9 cellular contexts compared by ENCODE assay signal in the genomic region with DNA sequence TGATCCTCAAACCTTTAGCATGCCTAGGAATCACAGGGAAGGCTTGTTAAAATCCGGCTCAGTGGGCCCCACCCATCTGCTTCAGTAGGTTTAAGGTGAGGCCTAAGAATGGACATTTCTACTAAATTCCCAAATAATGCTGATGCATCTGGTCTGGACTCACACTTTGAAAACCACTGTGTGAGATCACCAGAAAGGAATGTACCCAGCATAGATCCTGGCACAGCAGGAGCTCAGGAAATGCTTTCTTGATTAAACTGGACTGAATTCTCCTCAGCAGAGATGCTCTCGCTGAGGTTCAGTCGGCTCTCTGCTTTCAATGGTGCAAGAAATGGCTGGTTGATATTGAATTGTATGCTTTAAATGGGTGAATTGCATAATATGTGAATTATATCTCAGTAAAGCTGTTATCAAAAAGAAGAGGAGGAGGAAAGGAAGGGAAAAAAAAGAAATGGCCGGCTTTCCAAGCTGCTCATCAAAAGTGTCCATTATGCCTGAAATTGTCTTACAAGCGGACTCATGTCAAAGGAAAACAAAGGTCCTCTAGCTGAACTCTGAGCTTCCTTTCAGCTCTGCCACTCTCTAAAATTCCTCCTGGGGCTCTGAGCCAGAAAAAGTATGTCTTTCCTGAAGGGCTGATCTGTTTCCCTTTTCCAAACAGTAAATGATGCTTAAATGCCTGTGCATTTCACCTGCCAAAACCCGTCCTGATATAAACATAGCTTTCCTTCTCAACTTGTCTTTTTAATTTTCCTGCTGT.
DNase-seq lines count a peak whose midpoint lies in the region; ATAC-seq and TF ChIP-seq lines count a peak whose summit lies in the region.
"Had no signal": no experiment of that assay in that cellular context is flagged by ENCODE, and none has a peak within 500 bp of the region (broad histone marks: within the 10 kb centered on the region; RNA-seq: fewer than 3 reads in every experiment).

No MANE protein-coding gene starts in this region.

- TF ChIP-seq CTCF in lower lobe of right lung (IDR thresholded peaks at IDR 0.05): no peak
- TF ChIP-seq CTCF in natural killer cell (IDR thresholded peaks at IDR 0.05): no peak

- intact Hi-C loops in lower lobe of right lung (cut with DNase I): no loop called here
- intact Hi-C loops in natural killer cell (cut with micrococcal nuclease): no loop called here

- peaks cover 34 to 49% of the 10 kb centered on the region in 2 donors for H3K4me1 Mint-ChIP-seq in natural killer cell

- H3K9me3 Mint-ChIP-seq in natural killer cell: no peaks in the 10 kb centered on the region

- peak; percentile 56 to 80 for ATAC-seq in lower lobe of right lung
- ATAC-seq in HG03159 (IDR thresholded peaks at IDR 0.05; ENCODE audit: unreplicated experiment): no peak
- ATAC-seq in natural killer cell: no peak

- DNase-seq in 8988T (peak; percentile 73), M059J (ENCODE audit: low read depth) (peak; percentile 95), dedifferentiated amniotic fluid mesenchymal stem cell (ENCODE audit: extremely low spot score) (peak; percentile 92), lower lobe of right lung (no peak), activated gamma-delta T cell treated with Interleukin-2 at 50 U/mL for 16 hours (no peak), natural killer cell (no peak)
- DNase-seq in activated CD4-positive, CD25-positive, alpha-beta regulatory T cell (lab: John Stamatoyannopoulos, UW): no peak

- H3K36me3 ChIP-seq in lower lobe of right lung: peaks cover 4% of the 10 kb centered on the region

- no peaks in the 10 kb centered on the region for H3K27me3 Mint-ChIP-seq in natural killer cell (ENCODE audit: low read depth in 2 of 2)

- peak overlapping the region; percentile 48 for H3K27ac ChIP-seq in lower lobe of right lung
- H3K27ac ChIP-seq: C4-2B had no signal

- H3K27me3 ChIP-seq in lower lobe of right lung (ENCODE audit: low read depth): no peaks in the 10 kb centered on the region

- H3K4me1 ChIP-seq in lower lobe of right lung: peaks cover 34% of the 10 kb centered on the region

- H3K36me3 Mint-ChIP-seq in natural killer cell: no peaks in the 10 kb centered on the region

- peak overlapping the region in 1 of 2 donors; percentile 13 for H3K27ac Mint-ChIP-seq in natural killer cell

- H3K4me3 ChIP-seq in lower lobe of right lung: no peak overlapping the region

- H3K9me3 ChIP-seq in lower lobe of right lung: no peaks in the 10 kb centered on the region

- no peak overlapping the region for H3K4me3 Mint-ChIP-seq in natural killer cell

Comparison
In these comparisons a context has a peak if more than half of its experiments do, and no peak if none do; other contexts are left out.
1. DNase-seq: peak in 8988T (single experiment), M059J (single experiment) and dedifferentiated amniotic fluid mesenchymal stem cell (single experiment); none in lower lobe of right lung (single experiment), activated CD4-positive, CD25-positive, alpha-beta regulatory T cell (0 of 4), activated gamma-delta T cell treated with Interleukin-2 at 50 U/mL for 16 hours (single experiment) and natural killer cell (single experiment).
2. ATAC-seq: peak in lower lobe of right lung (2 of 2); none in HG03159 (single experiment) and natural killer cell (0 of 3).